In the genomic region with DNA sequence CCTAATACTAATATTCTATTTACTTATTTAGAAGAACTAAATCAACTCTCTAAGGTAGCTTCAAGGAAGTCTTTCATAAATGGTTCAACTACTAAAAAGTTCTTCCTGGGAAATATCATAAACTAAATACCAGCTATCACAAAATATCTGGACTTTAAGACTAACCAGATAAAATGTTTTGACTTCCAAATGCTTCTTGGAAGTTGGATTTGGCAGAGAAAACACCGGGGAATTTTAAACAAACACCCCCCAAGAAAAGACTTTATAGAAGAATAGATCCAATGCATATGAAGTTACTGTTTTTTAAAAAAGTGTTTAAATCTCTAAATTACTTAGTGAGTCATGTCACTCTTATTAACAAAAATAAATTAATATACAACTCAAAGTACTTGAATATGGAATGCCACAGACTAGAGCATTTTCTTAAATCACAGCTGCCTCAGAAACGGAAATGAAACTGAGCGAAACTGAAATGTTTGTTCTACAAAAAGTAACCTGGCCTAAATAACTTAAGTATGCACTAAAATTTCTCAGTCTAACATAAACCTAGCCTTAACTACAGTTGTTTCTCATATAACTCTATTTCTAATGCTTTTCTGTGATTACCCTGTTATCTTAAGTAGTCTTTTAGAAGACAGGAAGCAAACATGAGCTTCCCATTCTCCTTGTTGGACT, we compare ENCODE assay signal across 1 cellular context.
TF ChIP-seq lines count a peak whose summit lies in the region.

No MANE protein-coding gene starts in this region.

TF ChIP-seq in HepG2, 621 proteins besides CTCF, POLR2A, EP300 and RAD21:
- TF ChIP-seq ZNF230 (CRISPR knock-in tag; IDR thresholded peaks at IDR 0.05) (no peak), RBFOX2 (IDR thresholded peaks at IDR 0.05; ENCODE audit: low read depth, low read length) (0 out of 2 replicates have a peak, but pooled peaks have one; percentile 5)
